Comparison of ENCODE assay signal across 24 cellular contexts in the genomic region with DNA sequence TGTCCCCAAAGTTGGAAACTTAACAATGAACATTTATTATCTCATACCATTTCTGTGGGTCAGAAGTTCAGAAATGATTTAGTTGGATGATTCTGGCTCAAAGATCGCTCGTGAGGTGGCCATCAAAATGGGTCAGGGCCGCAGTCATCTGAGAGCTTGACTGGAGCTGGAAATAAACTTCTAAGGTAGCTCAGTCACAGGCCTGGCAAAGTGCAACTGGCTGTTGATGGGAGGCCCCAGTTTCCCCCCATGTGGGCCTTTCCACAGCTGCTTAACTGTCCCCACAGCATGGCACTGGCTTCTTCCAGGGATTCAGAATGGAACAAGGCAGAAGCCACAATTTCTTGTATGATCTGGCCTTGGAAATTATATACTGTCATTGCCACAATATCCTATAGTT.
"Had no signal": no experiment of that assay in that cellular context is flagged by ENCODE, and none has a peak within 500 bp of the region (broad histone marks: within the 10 kb centered on the region; RNA-seq: fewer than 3 reads in every experiment).

No MANE protein-coding gene starts in this region.

- DNase-seq: stimulated activated CD4-positive, alpha-beta T cell treated with anti-CD3 and anti-CD28 coated beads, Interleukin-2, amount 100 ng/mL, for 48 hours; stimulated activated CD4-positive, alpha-beta T cell treated with anti-CD3 and anti-CD28 coated beads, Interleukin-4, amount 100 ng/mL, for 1 hour; stimulated activated CD4-positive, alpha-beta T cell treated with anti-CD3 and anti-CD28 coated beads, Interleukin-4, amount 100 ng/mL, for 24 hours; stimulated activated CD4-positive, alpha-beta T cell treated with anti-CD3 and anti-CD28 coated beads, Interleukin-4, amount 100 ng/mL, for 4 hours; stimulated activated CD8-positive, alpha-beta memory T cell treated with anti-CD3 and anti-CD28 coated beads, Interleukin-4, amount 100 ng/mL, for 48 hours; stimulated activated naive B cell treated with anti-CD40 and anti-IgM and Interleukin-4, amounts not matched to agents 10 μg/mL and 1 μg/mL and 100 μg/mL, for 72 hours; stimulated activated naive CD4-positive, alpha-beta T cell; stimulated activated naive CD4-positive, alpha-beta T cell treated with Interleukin-2 at 50 U/mL for 16 hours; stimulated activated naive CD8-positive, alpha-beta T cell treated with anti-CD3 and anti-CD28 coated beads, Interleukin-15, amount 100 ng/mL, for 72 hours; stimulated activated naive CD8-positive, alpha-beta T cell treated with anti-CD3 and anti-CD28 coated beads, Interleukin-15, Interleukin-2, amounts not matched to agents 100 U/mL and 50 U/mL, for 24 hours; stomach; substantia nigra; testis; thyroid gland; tibial artery; transverse colon; trophoblast cell; upper lobe of left lung; upper lobe of right lung; uterus had no signal

- H3K4me3 Mint-ChIP-seq: stimulated activated effector memory CD8-positive, alpha-beta T cell treated with anti-CD3 and anti-CD28 coated beads, Interleukin-12 subunit alpha, Interleukin-12 subunit beta, amount 100 ng/mL, for 72 hours; stimulated activated memory B cell treated with anti-CD40 and anti-IgM and Interleukin-4, amounts not matched to agents 10 μg/mL and 1 μg/mL and 100 μg/mL, for 72 hours; stimulated activated naive B cell treated with anti-CD40 and anti-IgM and Interleukin-4, amounts not matched to agents 10 μg/mL and 1 μg/mL and 100 μg/mL, for 72 hours; stimulated activated naive CD8-positive, alpha-beta T cell treated with anti-CD3 and anti-CD28 coated beads, Interleukin-15, amount 100 ng/mL, for 72 hours; stimulated activated naive CD8-positive, alpha-beta T cell treated with anti-CD3 and anti-CD28 coated beads, Interleukin-15, Interleukin-2, amounts not matched to agents 100 ng/mL and 50 ng/mL, for 24 hours; type B pancreatic cell had no signal

- H3K27ac Mint-ChIP-seq: stimulated activated effector memory CD8-positive, alpha-beta T cell treated with anti-CD3 and anti-CD28 coated beads, Interleukin-12 subunit alpha, Interleukin-12 subunit beta, amount 100 ng/mL, for 72 hours; stimulated activated memory B cell treated with anti-CD40 and anti-IgM and Interleukin-4, amounts not matched to agents 10 μg/mL and 1 μg/mL and 100 μg/mL, for 72 hours; stimulated activated naive B cell treated with anti-CD40 and anti-IgM and Interleukin-4, amounts not matched to agents 10 μg/mL and 1 μg/mL and 100 μg/mL, for 72 hours; stimulated activated naive CD8-positive, alpha-beta T cell treated with anti-CD3 and anti-CD28 coated beads, Interleukin-15, amount 100 ng/mL, for 72 hours; stimulated activated naive CD8-positive, alpha-beta T cell treated with anti-CD3 and anti-CD28 coated beads, Interleukin-15, Interleukin-2, amounts not matched to agents 100 ng/mL and 50 ng/mL, for 24 hours; type B pancreatic cell had no signal

- H3K27me3 Mint-ChIP-seq: stimulated activated naive CD8-positive, alpha-beta T cell treated with anti-CD3 and anti-CD28 coated beads, Interleukin-15, amount 100 ng/mL, for 72 hours; stimulated activated naive CD8-positive, alpha-beta T cell treated with anti-CD3 and anti-CD28 coated beads, Interleukin-15, Interleukin-2, amounts not matched to agents 100 ng/mL and 50 ng/mL, for 24 hours; type B pancreatic cell had no signal

- ATAC-seq: stimulated activated effector memory CD8-positive, alpha-beta T cell treated with anti-CD3 and anti-CD28 coated beads, Interleukin-12 subunit alpha, Interleukin-12 subunit beta, amount 100 ng/mL, for 72 hours; stimulated activated memory B cell treated with anti-CD40 and anti-IgM and Interleukin-4, amounts not matched to agents 10 μg/mL and 1 μg/mL and 100 μg/mL, for 72 hours; stimulated activated naive B cell treated with anti-CD40 and anti-IgM and Interleukin-4, amounts not matched to agents 10 μg/mL and 1 μg/mL and 100 μg/mL, for 72 hours; stimulated activated naive CD8-positive, alpha-beta T cell treated with anti-CD3 and anti-CD28 coated beads, Interleukin-15, amount 100 ng/mL, for 72 hours; stimulated activated naive CD8-positive, alpha-beta T cell treated with anti-CD3 and anti-CD28 coated beads, Interleukin-15, Interleukin-2, amounts not matched to agents 100 U/mL and 50 U/mL, for 24 hours; upper lobe of right lung had no signal

- H3K4me1 Mint-ChIP-seq: stimulated activated effector memory CD8-positive, alpha-beta T cell treated with anti-CD3 and anti-CD28 coated beads, Interleukin-12 subunit alpha, Interleukin-12 subunit beta, amount 100 ng/mL, for 72 hours; stimulated activated memory B cell treated with anti-CD40 and anti-IgM and Interleukin-4, amounts not matched to agents 10 μg/mL and 1 μg/mL and 100 μg/mL, for 72 hours; stimulated activated naive B cell treated with anti-CD40 and anti-IgM and Interleukin-4, amounts not matched to agents 10 μg/mL and 1 μg/mL and 100 μg/mL, for 72 hours; stimulated activated naive CD8-positive, alpha-beta T cell treated with anti-CD3 and anti-CD28 coated beads, Interleukin-15, amount 100 ng/mL, for 72 hours had no signal

- H3K36me3 Mint-ChIP-seq: stimulated activated effector memory CD8-positive, alpha-beta T cell treated with anti-CD3 and anti-CD28 coated beads, Interleukin-12 subunit alpha, Interleukin-12 subunit beta, amount 100 ng/mL, for 72 hours; stimulated activated memory B cell treated with anti-CD40 and anti-IgM and Interleukin-4, amounts not matched to agents 10 μg/mL and 1 μg/mL and 100 μg/mL, for 72 hours; type B pancreatic cell had no signal
